Comparison of ENCODE assay signal across 1 cellular context in genomic region chr4:6779667-6780565, GRCh38.
A peak's percentile ranks its signal among the peaks of the same experiment; 100 is the strongest.
TF ChIP-seq lines count a peak whose summit lies in the region.

No MANE protein-coding gene starts in this region.

TF ChIP-seq in HepG2, 621 proteins besides CTCF, POLR2A, EP300 and RAD21 (continued from another document and continues in another):
- TF ChIP-seq ZNF318 (CRISPR knock-in tag; IDR thresholded peaks at IDR 0.05): no peak
- TF ChIP-seq CEBPG (CRISPR knock-in tag; IDR thresholded peaks at IDR 0.05): peak; percentile 90
- TF ChIP-seq IRF1 (CRISPR knock-in tag; IDR thresholded peaks at IDR 0.05; ENCODE audit: low read depth): no peak
- no peak for TF ChIP-seq ZNF589 (CRISPR knock-in tag; conservative IDR thresholded peaks at IDR 0.05)
- no peak for TF ChIP-seq SP5 (CRISPR knock-in tag; IDR thresholded peaks at IDR 0.05; ENCODE audit: borderline replicate concordance, low read depth)
- TF ChIP-seq, protein P1, sequence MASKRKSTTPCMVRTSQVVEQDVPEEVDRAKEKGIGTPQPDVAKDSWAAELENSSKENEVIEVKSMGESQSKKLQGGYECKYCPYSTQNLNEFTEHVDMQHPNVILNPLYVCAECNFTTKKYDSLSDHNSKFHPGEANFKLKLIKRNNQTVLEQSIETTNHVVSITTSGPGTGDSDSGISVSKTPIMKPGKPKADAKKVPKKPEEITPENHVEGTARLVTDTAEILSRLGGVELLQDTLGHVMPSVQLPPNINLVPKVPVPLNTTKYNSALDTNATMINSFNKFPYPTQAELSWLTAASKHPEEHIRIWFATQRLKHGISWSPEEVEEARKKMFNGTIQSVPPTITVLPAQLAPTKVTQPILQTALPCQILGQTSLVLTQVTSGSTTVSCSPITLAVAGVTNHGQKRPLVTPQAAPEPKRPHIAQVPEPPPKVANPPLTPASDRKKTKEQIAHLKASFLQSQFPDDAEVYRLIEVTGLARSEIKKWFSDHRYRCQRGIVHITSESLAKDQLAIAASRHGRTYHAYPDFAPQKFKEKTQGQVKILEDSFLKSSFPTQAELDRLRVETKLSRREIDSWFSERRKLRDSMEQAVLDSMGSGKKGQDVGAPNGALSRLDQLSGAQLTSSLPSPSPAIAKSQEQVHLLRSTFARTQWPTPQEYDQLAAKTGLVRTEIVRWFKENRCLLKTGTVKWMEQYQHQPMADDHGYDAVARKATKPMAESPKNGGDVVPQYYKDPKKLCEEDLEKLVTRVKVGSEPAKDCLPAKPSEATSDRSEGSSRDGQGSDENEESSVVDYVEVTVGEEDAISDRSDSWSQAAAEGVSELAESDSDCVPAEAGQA (IDR thresholded peaks at IDR 0.05; ENCODE audit: low read depth): no peak
- TF ChIP-seq, protein P1 (CRISPR knock-in tag; IDR thresholded peaks at IDR 0.05; ENCODE audit: borderline replicate concordance): no peak
- TF ChIP-seq, protein P2, sequence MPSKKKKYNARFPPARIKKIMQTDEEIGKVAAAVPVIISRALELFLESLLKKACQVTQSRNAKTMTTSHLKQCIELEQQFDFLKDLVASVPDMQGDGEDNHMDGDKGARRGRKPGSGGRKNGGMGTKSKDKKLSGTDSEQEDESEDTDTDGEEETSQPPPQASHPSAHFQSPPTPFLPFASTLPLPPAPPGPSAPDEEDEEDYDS (CRISPR knock-in tag; IDR thresholded peaks at IDR 0.05): no peak
- TF ChIP-seq ZNF552 (CRISPR knock-in tag; IDR thresholded peaks at IDR 0.05; ENCODE audit: borderline replicate concordance): no peak
- TF ChIP-seq, protein P3, sequence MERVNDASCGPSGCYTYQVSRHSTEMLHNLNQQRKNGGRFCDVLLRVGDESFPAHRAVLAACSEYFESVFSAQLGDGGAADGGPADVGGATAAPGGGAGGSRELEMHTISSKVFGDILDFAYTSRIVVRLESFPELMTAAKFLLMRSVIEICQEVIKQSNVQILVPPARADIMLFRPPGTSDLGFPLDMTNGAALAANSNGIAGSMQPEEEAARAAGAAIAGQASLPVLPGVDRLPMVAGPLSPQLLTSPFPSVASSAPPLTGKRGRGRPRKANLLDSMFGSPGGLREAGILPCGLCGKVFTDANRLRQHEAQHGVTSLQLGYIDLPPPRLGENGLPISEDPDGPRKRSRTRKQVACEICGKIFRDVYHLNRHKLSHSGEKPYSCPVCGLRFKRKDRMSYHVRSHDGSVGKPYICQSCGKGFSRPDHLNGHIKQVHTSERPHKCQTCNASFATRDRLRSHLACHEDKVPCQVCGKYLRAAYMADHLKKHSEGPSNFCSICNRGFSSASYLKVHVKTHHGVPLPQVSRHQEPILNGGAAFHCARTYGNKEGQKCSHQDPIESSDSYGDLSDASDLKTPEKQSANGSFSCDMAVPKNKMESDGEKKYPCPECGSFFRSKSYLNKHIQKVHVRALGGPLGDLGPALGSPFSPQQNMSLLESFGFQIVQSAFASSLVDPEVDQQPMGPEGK (CRISPR knock-in tag; IDR thresholded peaks at IDR 0.05): no peak; the same call in 1 of the 2 replicates
- TF ChIP-seq BHLHE40 (IDR thresholded peaks at IDR 0.05; ENCODE audit: low read length): peak; percentile 38; the same call in 1 of the 2 replicates
- peak; percentile 42 for TF ChIP-seq FOSL2 (CRISPR knock-in tag; IDR thresholded peaks at IDR 0.05)
- no peak for TF ChIP-seq STAT6 (CRISPR knock-in tag; IDR thresholded peaks at IDR 0.05; ENCODE audit: borderline replicate concordance)
- TF ChIP-seq ZNF256 (CRISPR knock-in tag; conservative IDR thresholded peaks at IDR 0.05): no peak
- no peak for TF ChIP-seq ZNF766 (CRISPR knock-in tag; IDR thresholded peaks at IDR 0.05; ENCODE audit: borderline replicate concordance)
- TF ChIP-seq ZNF235 (CRISPR knock-in tag; IDR thresholded peaks at IDR 0.05; ENCODE audit: borderline replicate concordance): no peak
- TF ChIP-seq WIZ (CRISPR knock-in tag; IDR thresholded peaks at IDR 0.05): no peak
- TF ChIP-seq, protein P4, sequence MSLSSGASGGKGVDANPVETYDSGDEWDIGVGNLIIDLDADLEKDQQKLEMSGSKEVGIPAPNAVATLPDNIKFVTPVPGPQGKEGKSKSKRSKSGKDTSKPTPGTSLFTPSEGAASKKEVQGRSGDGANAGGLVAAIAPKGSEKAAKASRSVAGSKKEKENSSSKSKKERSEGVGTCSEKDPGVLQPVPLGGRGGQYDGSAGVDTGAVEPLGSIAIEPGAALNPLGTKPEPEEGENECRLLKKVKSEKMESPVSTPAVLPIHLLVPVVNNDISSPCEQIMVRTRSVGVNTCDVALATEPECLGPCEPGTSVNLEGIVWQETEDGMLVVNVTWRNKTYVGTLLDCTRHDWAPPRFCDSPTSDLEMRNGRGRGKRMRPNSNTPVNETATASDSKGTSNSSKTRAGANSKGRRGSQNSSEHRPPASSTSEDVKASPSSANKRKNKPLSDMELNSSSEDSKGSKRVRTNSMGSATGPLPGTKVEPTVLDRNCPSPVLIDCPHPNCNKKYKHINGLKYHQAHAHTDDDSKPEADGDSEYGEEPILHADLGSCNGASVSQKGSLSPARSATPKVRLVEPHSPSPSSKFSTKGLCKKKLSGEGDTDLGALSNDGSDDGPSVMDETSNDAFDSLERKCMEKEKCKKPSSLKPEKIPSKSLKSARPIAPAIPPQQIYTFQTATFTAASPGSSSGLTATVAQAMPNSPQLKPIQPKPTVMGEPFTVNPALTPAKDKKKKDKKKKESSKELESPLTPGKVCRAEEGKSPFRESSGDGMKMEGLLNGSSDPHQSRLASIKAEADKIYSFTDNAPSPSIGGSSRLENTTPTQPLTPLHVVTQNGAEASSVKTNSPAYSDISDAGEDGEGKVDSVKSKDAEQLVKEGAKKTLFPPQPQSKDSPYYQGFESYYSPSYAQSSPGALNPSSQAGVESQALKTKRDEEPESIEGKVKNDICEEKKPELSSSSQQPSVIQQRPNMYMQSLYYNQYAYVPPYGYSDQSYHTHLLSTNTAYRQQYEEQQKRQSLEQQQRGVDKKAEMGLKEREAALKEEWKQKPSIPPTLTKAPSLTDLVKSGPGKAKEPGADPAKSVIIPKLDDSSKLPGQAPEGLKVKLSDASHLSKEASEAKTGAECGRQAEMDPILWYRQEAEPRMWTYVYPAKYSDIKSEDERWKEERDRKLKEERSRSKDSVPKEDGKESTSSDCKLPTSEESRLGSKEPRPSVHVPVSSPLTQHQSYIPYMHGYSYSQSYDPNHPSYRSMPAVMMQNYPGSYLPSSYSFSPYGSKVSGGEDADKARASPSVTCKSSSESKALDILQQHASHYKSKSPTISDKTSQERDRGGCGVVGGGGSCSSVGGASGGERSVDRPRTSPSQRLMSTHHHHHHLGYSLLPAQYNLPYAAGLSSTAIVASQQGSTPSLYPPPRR (CRISPR knock-in tag; IDR thresholded peaks at IDR 0.05; ENCODE audit: borderline replicate concordance): peak; percentile 27; the same call in 1 of the 2 replicates
- TF ChIP-seq ARHGAP35 (CRISPR knock-in tag; IDR thresholded peaks at IDR 0.05; ENCODE audit: borderline replicate concordance): no peak
- no peak for TF ChIP-seq ZNF558 (CRISPR knock-in tag; IDR thresholded peaks at IDR 0.05; ENCODE audit: borderline replicate concordance)
- no peak for TF ChIP-seq CENPBD1 (CRISPR knock-in tag; IDR thresholded peaks at IDR 0.05; ENCODE audit: borderline replicate concordance, low read depth)
- no peak for TF ChIP-seq HNF4G (IDR thresholded peaks at IDR 0.05; ENCODE audit: borderline replicate concordance, low read depth, low read length)
- no peak for TF ChIP-seq HNF4G (CRISPR knock-in tag; IDR thresholded peaks at IDR 0.05; ENCODE audit: borderline replicate concordance, low read depth)
- no peak for TF ChIP-seq ETV6 (CRISPR knock-in tag; conservative IDR thresholded peaks at IDR 0.05)
